Comparison of ENCODE assay signal across 13 cellular contexts in the genomic region with DNA sequence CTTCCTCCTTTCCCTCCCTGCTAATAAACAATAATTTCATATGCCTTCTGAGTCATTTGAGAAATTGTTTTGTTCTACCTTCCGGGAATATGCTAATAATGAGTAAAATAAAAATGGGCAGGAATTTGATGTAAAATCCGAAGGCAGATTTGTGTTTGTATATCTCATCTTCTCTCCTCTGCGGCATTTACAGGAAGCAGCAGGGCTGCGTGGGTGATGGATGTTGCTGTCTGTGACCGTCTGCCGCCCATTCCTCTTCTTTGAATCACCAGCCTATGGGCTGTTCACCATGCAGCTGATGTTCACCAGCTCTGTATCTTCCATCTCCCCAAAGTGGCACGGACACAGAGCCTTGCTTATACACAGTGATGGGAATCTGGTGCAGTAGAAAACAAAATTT.
DNase-seq lines count a peak whose midpoint lies in the region; TF ChIP-seq lines count a peak whose summit lies in the region.
"Had no signal": no experiment of that assay in that cellular context is flagged by ENCODE, and none has a peak within 500 bp of the region (broad histone marks: within the 10 kb centered on the region; RNA-seq: fewer than 3 reads in every experiment).

No MANE protein-coding gene starts in this region.

- H3K36me3 Mint-ChIP-seq in immature natural killer cell: no peaks in the 10 kb centered on the region
- no peaks in the 10 kb centered on the region for H3K36me3 Mint-ChIP-seq in CD8-positive, alpha-beta memory T cell

- no peak overlapping the region for H2AK5ac ChIP-seq in trophoblast cell (ENCODE audit: low read length)

- intact Hi-C loops in lower leg skin (cut with DNase I; ENCODE audit: low total_unique reads): no loop called here

- no peaks in the 10 kb centered on the region for H3K27me3 ChIP-seq in trophoblast cell (ENCODE audit: insufficient read depth, low read length)
- no peaks in the 10 kb centered on the region for H3K27me3 ChIP-seq in CD8-positive, alpha-beta memory T cell (ENCODE audit: insufficient read depth, low read length, poor library complexity, severe bottlenecking)
- H3K27me3 ChIP-seq: esophagus muscularis mucosa, testis had no signal

- H3K79me2 ChIP-seq in trophoblast cell (ENCODE audit: control insufficient read depth, insufficient read depth, low read length, poor library complexity): no peaks in the 10 kb centered on the region

- H2BK5ac ChIP-seq in trophoblast cell (ENCODE audit: low read depth, low read length, poor library complexity): no peak overlapping the region

- no peak overlapping the region for H3K27ac Mint-ChIP-seq in immature natural killer cell
- no peak overlapping the region for H3K27ac Mint-ChIP-seq in CD8-positive, alpha-beta memory T cell

- POLR2A ChIA-PET in RWPE1 (lab: Yijun Ruan, JAX; ENCODE audit: low non-redundant PET): no interaction called here
- POLR2A ChIA-PET in CD8-positive, alpha-beta memory T cell (lab: Charles Lee): no interaction called here

- peaks cover 0 to 11% (median 5%) of the 10 kb centered on the region in 3 donors for H3K27me3 Mint-ChIP-seq in immature natural killer cell (ENCODE audit: low read depth in 3 of 3)
- peaks cover 11 to 24% of the 10 kb centered on the region in 2 donors for H3K27me3 Mint-ChIP-seq in CD8-positive, alpha-beta memory T cell

- H4K12ac ChIP-seq in trophoblast cell (ENCODE audit: low read depth, low read length): no peak overlapping the region

- DNase-seq in EH (ENCODE audit: low read depth): peak; percentile 95
- peak; percentile 45 for DNase-seq in RWPE1 (ENCODE audit: low spot score)
- DNase-seq in fibroblast of pulmonary artery (ENCODE audit: low read depth): peak; percentile 60
- peak; percentile 41 to 44 for DNase-seq in trophoblast cell
- DNase-seq in immature natural killer cell: no peak
- no peak for DNase-seq in lower leg skin (ENCODE audit: low spot score in 2 of 2)
- no peak for DNase-seq in CD8-positive, alpha-beta memory T cell
- DNase-seq: caudate nucleus, DMS53, naive B cell, T-helper 9 cell, testis had no signal

- no peak overlapping the region for H3K4ac ChIP-seq in trophoblast cell (ENCODE audit: low read depth, low read length)

- H3K36me3 ChIP-seq in trophoblast cell (ENCODE audit: control insufficient read depth in 1 of 2, insufficient read depth in 2 of 2, low read length in 2 of 2): no peaks in the 10 kb centered on the region
- H3K36me3 ChIP-seq in CD8-positive, alpha-beta memory T cell (ENCODE audit: insufficient read depth, low read length): no peaks in the 10 kb centered on the region
- H3K36me3 ChIP-seq: esophagus muscularis mucosa had no signal

- CTCF ChIA-PET in RWPE1 (lab: Yijun Ruan, JAX): interaction anchor here (1.6 kb wide), 1 partner anchor 260 kb away, joined by 4 read pairs; no protein-coding TSS in a partner anchor
- CTCF ChIA-PET in CD8-positive, alpha-beta memory T cell (lab: Charles Lee): interaction anchor here (1.5 to 1.6 kb wide), 2 partner anchors 12 to 21 kb away, joined by 3 to 4 read pairs; no protein-coding TSS in a partner anchor

- no peaks in the 10 kb centered on the region for H3K9me3 ChIP-seq in trophoblast cell (ENCODE audit: insufficient read depth, low read depth, low read length)
- no peaks in the 10 kb centered on the region for H3K9me3 ChIP-seq in CD8-positive, alpha-beta memory T cell (ENCODE audit: low read length)
- H3K9me3 ChIP-seq: esophagus muscularis mucosa, testis had no signal

- no peak for TF ChIP-seq CTCF in RWPE1 (conservative IDR thresholded peaks at IDR 0.05; ENCODE audit: low read depth)
- TF ChIP-seq CTCF in fibroblast of pulmonary artery (IDR thresholded peaks at IDR 0.05; ENCODE audit: low read length, missing control alignments): no peak
- TF ChIP-seq CTCF in lower leg skin (IDR thresholded peaks at IDR 0.05): no peak

- H2AFZ ChIP-seq in trophoblast cell (ENCODE audit: insufficient read depth, low read length, poor library complexity): no peak overlapping the region

- H3K79me1 ChIP-seq in trophoblast cell (ENCODE audit: low read length): no peaks in the 10 kb centered on the region

- no peak overlapping the region for H2BK120ac ChIP-seq in trophoblast cell (ENCODE audit: insufficient read depth, low read length, poor library complexity)

- H4K91ac ChIP-seq in trophoblast cell (ENCODE audit: low read depth, low read length): no peak overlapping the region

- H3K4me2 ChIP-seq in trophoblast cell (ENCODE audit: low read length): no peak overlapping the region

- no peak overlapping the region for H3K23ac ChIP-seq in trophoblast cell (ENCODE audit: low read length)

- no peak overlapping the region for H3K4me3 Mint-ChIP-seq in immature natural killer cell
- no peak overlapping the region for H3K4me3 Mint-ChIP-seq in CD8-positive, alpha-beta memory T cell
- H3K4me3 Mint-ChIP-seq: naive B cell had no signal

- no peak overlapping the region for H3K14ac ChIP-seq in trophoblast cell (ENCODE audit: low read length)

- peaks cover 0 to 2% (median 0%) of the 10 kb centered on the region in 6 donors for H3K9me3 Mint-ChIP-seq in immature natural killer cell
- H3K9me3 Mint-ChIP-seq in CD8-positive, alpha-beta memory T cell: no peaks in the 10 kb centered on the region

- H3K4me1 Mint-ChIP-seq in immature natural killer cell: no peaks in the 10 kb centered on the region
- H3K4me1 Mint-ChIP-seq in CD8-positive, alpha-beta memory T cell: no peaks in the 10 kb centered on the region
- H3K4me1 Mint-ChIP-seq: naive B cell had no signal

- H3K18ac ChIP-seq in trophoblast cell (ENCODE audit: low read length): no peak overlapping the region

- no peak for TF ChIP-seq POLR2A in lower leg skin (IDR thresholded peaks at IDR 0.05)

- no peak overlapping the region for H3K4me3 ChIP-seq in fibroblast of pulmonary artery (replicated peaks; ENCODE audit: low read depth, low read length)
- H3K4me3 ChIP-seq in trophoblast cell (ENCODE audit: low read depth, low read length): no peak overlapping the region
- H3K4me3 ChIP-seq in lower leg skin (ENCODE audit: low read depth, poor library complexity, severe bottlenecking): no peak overlapping the region
- H3K4me3 ChIP-seq in CD8-positive, alpha-beta memory T cell (ENCODE audit: low read length): no peak overlapping the region
- H3K4me3 ChIP-seq: esophagus muscularis mucosa, testis had no signal

- no CpG with 5 or more reads among the region's 7 CpGs for WGBS in trophoblast cell (ENCODE audit: extremely low coverage, insufficient coverage, insufficient read length)
- 56 to 59% methylated on average over 7 of the region's 7 CpGs for WGBS in lower leg skin, 2 donors

- H3K4me1 ChIP-seq in trophoblast cell (ENCODE audit: control insufficient read depth in 1 of 2, insufficient read depth in 2 of 2, low read length in 2 of 2): peaks cover 4% of the 10 kb centered on the region in 2 experiments
- no peaks in the 10 kb centered on the region for H3K4me1 ChIP-seq in CD8-positive, alpha-beta memory T cell (ENCODE audit: insufficient read depth, low read length)
- H3K4me1 ChIP-seq: testis had no signal

- no peak overlapping the region for H4K8ac ChIP-seq in trophoblast cell (ENCODE audit: low read depth, low read length)

- no peak overlapping the region for H3K9ac ChIP-seq in trophoblast cell (ENCODE audit: low read length)

- H2BK12ac ChIP-seq in trophoblast cell (ENCODE audit: low read length): no peak overlapping the region

- H3K27ac ChIP-seq in RWPE1 (no peak overlapping the region), trophoblast cell (ENCODE audit: low read depth, low read length) (no peak overlapping the region)
- H3K27ac ChIP-seq in CD8-positive, alpha-beta memory T cell (ENCODE audit: low read depth, low read length): no peak overlapping the region
- H3K27ac ChIP-seq: esophagus muscularis mucosa, testis had no signal

Comparison
In these comparisons a context has a peak if more than half of its experiments do, and no peak if none do; other contexts are left out.
1. DNase-seq: peak in EH (single experiment), RWPE1 (single experiment), fibroblast of pulmonary artery (single experiment) and trophoblast cell (2 of 2); none in immature natural killer cell (0 of 3), lower leg skin (0 of 2) and CD8-positive, alpha-beta memory T cell (0 of 5).